10 cellular contexts compared by ENCODE assay signal in the genomic region with DNA sequence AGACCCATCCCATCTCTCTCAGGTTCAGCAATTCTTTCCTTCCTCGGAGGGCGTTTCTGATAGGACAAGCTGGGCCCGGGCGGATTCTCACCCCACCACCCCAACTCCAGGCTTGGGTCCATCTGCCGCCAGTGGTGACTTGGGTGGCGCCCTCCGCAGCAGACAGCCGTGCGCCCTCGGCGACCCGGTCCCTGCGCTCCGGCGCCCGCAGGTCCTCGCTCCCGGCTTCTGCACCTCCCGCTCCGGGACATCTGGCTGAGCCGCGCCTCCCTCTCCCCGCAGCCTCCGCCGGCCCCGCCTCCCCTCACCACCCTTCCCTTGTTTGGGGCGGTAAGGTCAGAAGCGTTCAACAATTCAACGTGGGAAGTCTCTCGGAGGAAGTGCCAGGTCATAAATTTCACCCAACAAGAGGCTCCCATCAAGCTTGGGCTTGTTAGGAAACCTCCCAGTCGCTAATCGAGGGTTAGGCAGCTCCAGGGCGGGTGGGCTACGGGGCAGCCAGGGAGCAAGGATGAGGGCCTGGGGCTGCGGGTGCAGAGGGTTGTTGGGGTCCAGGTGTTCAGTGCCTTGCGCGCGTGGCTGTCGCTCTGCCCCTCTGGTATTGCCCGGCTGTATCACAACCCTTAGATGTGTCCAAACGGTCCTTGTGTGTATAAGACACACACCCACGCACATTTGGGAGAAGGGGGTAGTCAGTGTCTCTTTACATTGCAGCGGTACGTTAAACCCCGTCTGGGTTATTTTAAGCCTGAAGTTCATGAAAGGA. TPM values are rescaled to one million over a fixed set of nuclear protein-coding genes. Genes with fewer than 3 reads are reported as not detected.
A peak's percentile ranks its signal among the peaks of the same experiment; 100 is the strongest.
DNase-seq lines count a peak whose midpoint lies in the region; ATAC-seq and TF ChIP-seq lines count a peak whose summit lies in the region.
"Had no signal": no experiment of that assay in that cellular context is flagged by ENCODE, and none has a peak within 500 bp of the region (broad histone marks: within the 10 kb centered on the region; RNA-seq: fewer than 3 reads in every experiment).

No MANE protein-coding gene starts in this region.

- H3K27ac ChIP-seq in GM23338 (ENCODE audit: low read depth) (no peak overlapping the region), body of pancreas (no peak overlapping the region), prostate gland (no peak overlapping the region), tibial artery (no peak overlapping the region)
- H3K27ac ChIP-seq: SK-N-MC had no signal

- ATAC-seq in GM23338 (peak; percentile 82), body of pancreas (peak; percentile 24)
- ATAC-seq in effector memory CD8-positive, alpha-beta T cell (replicated peaks), result no peak

- peaks cover 74% of the 10 kb centered on the region for H3K4me1 ChIP-seq in GM23338 (ENCODE audit: insufficient read depth)
- H3K4me1 ChIP-seq in body of pancreas, result peaks cover 5% of the 10 kb centered on the region
- H3K4me1 ChIP-seq in prostate gland (replicated peaks), result no peaks in the 10 kb centered on the region
- H3K4me1 ChIP-seq in tibial artery, result peaks cover 0 to 5% (median 0%) of the 10 kb centered on the region in 4 donors

- peak overlapping the region; percentile 82 for H3K4me2 ChIP-seq in GM23338

- H3K4me1 Mint-ChIP-seq in GM23338, result peaks cover 69% of the 10 kb centered on the region
- H3K4me1 Mint-ChIP-seq in effector memory CD8-positive, alpha-beta T cell (ENCODE audit: low read depth in 2 of 2), result peaks cover 5 to 6% of the 10 kb centered on the region in 2 donors

- H3K27me3 ChIP-seq in GM23338 (ENCODE audit: insufficient read depth) (peaks cover 42% of the 10 kb centered on the region), body of pancreas (peaks cover 0 to 12% of the 10 kb centered on the region in 2 donors), prostate gland (replicated peaks; ENCODE audit: insufficient read depth) (peaks cover 8% of the 10 kb centered on the region), tibial artery (peaks cover 0 to 67% of the 10 kb centered on the region in 2 donors)

- peaks cover 4% of the 10 kb centered on the region for H3K9me3 Mint-ChIP-seq in GM23338
- H3K9me3 Mint-ChIP-seq in effector memory CD8-positive, alpha-beta T cell, result no peaks in the 10 kb centered on the region

- no peaks in the 10 kb centered on the region for H3K9me3 ChIP-seq in body of pancreas
- H3K9me3 ChIP-seq in prostate gland, result no peaks in the 10 kb centered on the region
- no peaks in the 10 kb centered on the region for H3K9me3 ChIP-seq in tibial artery

- 10 to 23% methylated on average over 32 to 45 of the region's 45 CpGs for WGBS in body of pancreas, 2 donors
- WGBS in prostate gland, result 7% methylated on average over 42 of the region's 45 CpGs

- no peaks in the 10 kb centered on the region for H3K79me2 ChIP-seq in GM23338 (replicated peaks; ENCODE audit: insufficient read depth)

- H3K36me3 Mint-ChIP-seq in GM23338 (ENCODE audit: low read depth), result peaks cover 8% of the 10 kb centered on the region
- no peaks in the 10 kb centered on the region for H3K36me3 Mint-ChIP-seq in effector memory CD8-positive, alpha-beta T cell (ENCODE audit: insufficient read depth)

- H3K36me3 ChIP-seq in GM23338 (ENCODE audit: insufficient read depth), result no peaks in the 10 kb centered on the region
- H3K36me3 ChIP-seq in body of pancreas (replicated peaks in 1 of 2; ENCODE audit: insufficient read depth in 1 of 2, low read depth in 2 of 2), result no peaks in the 10 kb centered on the region
- H3K36me3 ChIP-seq in prostate gland, result no peaks in the 10 kb centered on the region
- no peaks in the 10 kb centered on the region for H3K36me3 ChIP-seq in tibial artery

- intact Hi-C loops in body of pancreas (cut with DNase I), result no loop called here
- intact Hi-C loops in prostate gland (cut with DNase I), result no loop called here
- intact Hi-C loops in tibial artery (cut with DNase I; ENCODE audit: low total_unique reads), result no loop called here

- no peak for TF ChIP-seq CTCF in GM23338 (conservative IDR thresholded peaks at IDR 0.05; ENCODE audit: low read depth in 2 of 2)
- no peak for TF ChIP-seq CTCF in body of pancreas (IDR thresholded peaks at IDR 0.05)
- no peak for TF ChIP-seq CTCF in prostate gland (IDR thresholded peaks at IDR 0.05)
- TF ChIP-seq CTCF in tibial artery (IDR thresholded peaks at IDR 0.05), result no peak

- H4K20me1 ChIP-seq in GM23338 (replicated peaks; ENCODE audit: insufficient read depth), result no peaks in the 10 kb centered on the region

- H2AFZ ChIP-seq in GM23338, result peak overlapping the region; percentile 96

- peak overlapping the region; percentile 62 for H3K4me3 ChIP-seq in GM23338
- no peak overlapping the region for H3K4me3 ChIP-seq in body of pancreas
- H3K4me3 ChIP-seq in prostate gland, result no peak overlapping the region
- no peak overlapping the region for H3K4me3 ChIP-seq in tibial artery
- H3K4me3 ChIP-seq: SK-N-MC had no signal

- peak overlapping the region; percentile 62 for H3K4me3 Mint-ChIP-seq in GM23338
- no peak overlapping the region for H3K4me3 Mint-ChIP-seq in effector memory CD8-positive, alpha-beta T cell

- DNase-seq in GM23338 (ENCODE audit: low spot score) (peak; percentile 75), NCI-H526 (lab: John Stamatoyannopoulos, UW) (peak; percentile 24 to 81), body of pancreas (no peak), prostate gland (ENCODE audit: low spot score) (peak; percentile 39), 8988T (no peak), mucosa of gallbladder (ENCODE audit: low spot score) (no peak), tibial artery (no peak)
- DNase-seq in effector memory CD8-positive, alpha-beta T cell, result no peak

- H3K27me3 Mint-ChIP-seq in GM23338 (ENCODE audit: insufficient read depth, low read depth, poor library complexity), result peaks cover 20% of the 10 kb centered on the region
- peaks cover 80 to 84% of the 10 kb centered on the region in 2 donors for H3K27me3 Mint-ChIP-seq in effector memory CD8-positive, alpha-beta T cell

- H3F3A ChIP-seq in GM23338 (replicated peaks; ENCODE audit: low read depth), result peaks cover 6% of the 10 kb centered on the region; the same call in 1 of the 2 replicates

- TF ChIP-seq POLR2A in body of pancreas (IDR thresholded peaks at IDR 0.05) (no peak), prostate gland (IDR thresholded peaks at IDR 0.05) (no peak)

- no peaks in the 10 kb centered on the region; the same call in 1 of the 2 replicates for H3K9me2 ChIP-seq in GM23338 (ENCODE audit: insufficient read depth)

- no peak overlapping the region for H3K27ac Mint-ChIP-seq in GM23338
- H3K27ac Mint-ChIP-seq in effector memory CD8-positive, alpha-beta T cell, result no peak overlapping the region

TF ChIP-seq in GM23338, 12 proteins besides CTCF, POLR2A, EP300 and RAD21:
- no peak for TF ChIP-seq NANOG (IDR thresholded peaks at IDR 0.05; ENCODE audit: borderline replicate concordance)
- peak; percentile 17; the same call in 1 of the 2 replicates for TF ChIP-seq POLR2AphosphoS5 (IDR thresholded peaks at IDR 0.05; ENCODE audit: low read depth)

RNA-seq across cellular contexts. Expression of a gene that starts 39.8 kb away (rescaled TPM):
- total RNA-seq in GM23338 (2014; rRNA removed; shearing (Covaris generic)), result 0.14 and 0.19 TPM in 2 replicates
- 0.81 and 2.0 TPM in 2 replicates for polyA plus RNA-seq in GM23338 (2016; fragmentation: Nextera tagmentation; extraction: Ambion mirVana)
- total RNA-seq in body of pancreas (not detected), prostate gland (10 to 100 TPM in 1 of 2 donors, not detected in 1; 10.8 TPM), mucosa of gallbladder (not detected)
- polyA plus RNA-seq: liver had no signal

Comparison
In these comparisons a context has a peak if more than half of its experiments do, and no peak if none do; other contexts are left out.
1. DNase-seq: peak in GM23338 (single experiment), NCI-H526 (2 of 2) and prostate gland (single experiment); none in body of pancreas (0 of 4), effector memory CD8-positive, alpha-beta T cell (0 of 3), 8988T (single experiment), mucosa of gallbladder (single experiment) and tibial artery (0 of 2).